Comparison of ENCODE assay signal across 9 cellular contexts in the genomic region with DNA sequence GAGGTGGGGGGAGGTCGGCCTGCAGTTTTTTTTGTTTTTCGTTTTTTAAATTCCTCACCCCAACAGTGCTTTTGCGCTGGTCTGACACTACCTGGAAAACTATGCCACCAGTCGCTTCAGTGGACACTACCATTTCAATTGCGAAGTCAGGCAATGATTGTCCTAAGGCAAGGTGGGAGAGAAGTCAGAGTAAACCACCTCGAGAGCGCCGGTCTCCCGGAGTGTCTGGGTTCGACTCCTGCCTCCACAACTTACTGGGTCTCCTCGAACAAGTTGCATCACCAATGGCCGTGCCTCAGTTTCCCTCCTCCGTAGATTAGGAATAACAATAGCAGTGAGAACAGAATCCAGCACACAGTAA. TPM values are rescaled to one million over a fixed set of nuclear protein-coding genes. Genes with fewer than 3 reads are reported as not detected.
DNase-seq lines count a peak whose midpoint lies in the region; ATAC-seq, FAIRE-seq and TF ChIP-seq lines count a peak whose summit lies in the region.
"Had no signal": no experiment of that assay in that cellular context is flagged by ENCODE, and none has a peak within 500 bp of the region (broad histone marks: within the 10 kb centered on the region; RNA-seq: fewer than 3 reads in every experiment).

No MANE protein-coding gene starts in this region.

- no peaks in the 10 kb centered on the region for H4K20me1 ChIP-seq in SK-N-SH (ENCODE audit: insufficient read depth)

- H3K9ac ChIP-seq in SK-N-SH: peak overlapping the region; percentile 47; the same call in 1 of the 2 replicates

- POLR2A ChIA-PET in SK-N-SH (lab: Yijun Ruan, JAX): interaction anchor here (0.6 to 0.9 kb wide), 2 partner anchors 107 to 416 kb away, joined by 4 to 5 read pairs; a partner anchor contains a TSS

- WGBS in SK-N-SH (ENCODE audit: low lambda C conversion rate): 80% methylated on average over 13 of the region's 13 CpGs
- 33% methylated on average over 7 of the region's 13 CpGs for WGBS in right lobe of liver (ENCODE audit: insufficient coverage, low coverage, low lambda C conversion rate, missing lambda C conversion rate)
- 31 to 42% methylated on average over 13 of the region's 13 CpGs for WGBS in testis, 2 donors

- H3K27ac ChIP-seq in SK-N-SH (ENCODE audit: low read depth in 2 of 2, low read length in 1 of 2) (no peak overlapping the region; a peak in 1 of 4 replicates), right lobe of liver (peak overlapping the region in 2 of 3 donors; percentile 39 to 46), testis (no peak overlapping the region)

- no peak for ATAC-seq in SK-N-SH treated with all-trans-retinoic acid at 6 μM for 48 hours
- no peak for ATAC-seq in right lobe of liver
- ATAC-seq in HG03469 (IDR thresholded peaks at IDR 0.05; ENCODE audit: unreplicated experiment): no peak
- no peak for ATAC-seq in HG03342 (IDR thresholded peaks at IDR 0.05; ENCODE audit: unreplicated experiment)

- no peak for TF ChIP-seq EP300 in SK-N-SH (IDR thresholded peaks at IDR 0.05; ENCODE audit: borderline replicate concordance in 1 of 2, low read depth in 1 of 2, low read length in 1 of 2)

- peak overlapping the region; percentile 98; the same call in 1 of the 2 replicates for H2AFZ ChIP-seq in SK-N-SH (ENCODE audit: low read depth)

- CTCF ChIA-PET in SK-N-SH (lab: Yijun Ruan, JAX): interaction anchor here (0.7 to 3.8 kb wide), 7 partner anchors 12 to 338 kb away, joined by 3 to 19 read pairs (median 6); no protein-coding TSS in a partner anchor

- no peaks in the 10 kb centered on the region; the same call in 1 of the 2 replicates for H3K9me3 ChIP-seq in SK-N-SH
- no peaks in the 10 kb centered on the region for H3K9me3 ChIP-seq in right lobe of liver
- no peaks in the 10 kb centered on the region for H3K9me3 ChIP-seq in testis

- intact Hi-C loops in right lobe of liver (cut with DNase I) (loop anchor here in 1 of 2 donors (10.0 kb wide), 1 partner anchor 295 kb away; no protein-coding TSS in a partner anchor), testis (cut with DNase I; ENCODE audit: low total_unique reads) (no loop called here)

- peak overlapping the region; percentile 68 to 72 for H3K4me3 ChIP-seq in SK-N-SH (ENCODE audit: low read depth in 2 of 2, low read length in 1 of 2)
- peak overlapping the region; percentile 83 for H3K4me3 ChIP-seq in bronchial epithelial cell (ENCODE audit: low read depth, low read length)
- peak overlapping the region; percentile 64 to 78 (median 64) for H3K4me3 ChIP-seq in right lobe of liver
- H3K4me3 ChIP-seq in testis: peak overlapping the region; percentile 63 to 71

- H3K79me2 ChIP-seq in SK-N-SH (ENCODE audit: insufficient read depth): no peaks in the 10 kb centered on the region

- no peak for FAIRE-seq in bronchial epithelial cell (lab: Jason Lieb, UNC)

- DNase-seq in SK-N-SH: no peak
- no peak for DNase-seq in bronchial epithelial cell (ENCODE audit: low read depth)
- DNase-seq in right lobe of liver: no peak
- DNase-seq in testis: no peak
- DNase-seq in NCI-H2107 (lab: John Stamatoyannopoulos, UW): no peak
- DNase-seq: OCI-M1 had no signal

- TF ChIP-seq RAD21 in SK-N-SH (IDR thresholded peaks at IDR 0.05; ENCODE audit: low read length): no peak

- H3K4me2 ChIP-seq in SK-N-SH: peak overlapping the region; percentile 90

- TF ChIP-seq CTCF in SK-N-SH (IDR thresholded peaks at IDR 0.05) (no peak), bronchial epithelial cell (IDR thresholded peaks at IDR 0.05; ENCODE audit: insufficient read depth, low read length, severe bottlenecking) (no peak), right lobe of liver (IDR thresholded peaks at IDR 0.05) (no peak), testis (IDR thresholded peaks at IDR 0.05) (no peak)

- no peaks in the 10 kb centered on the region for H3K9me2 ChIP-seq in SK-N-SH

- TF ChIP-seq POLR2A in right lobe of liver (IDR thresholded peaks at IDR 0.05): no peak
- TF ChIP-seq POLR2A in testis (IDR thresholded peaks at IDR 0.05): no peak

- H3K36me3 ChIP-seq in SK-N-SH (replicated peaks in 1 of 2; ENCODE audit: control insufficient read depth in 1 of 2, insufficient read depth in 2 of 2, low read length in 1 of 2) (no peaks in the 10 kb centered on the region), bronchial epithelial cell (ENCODE audit: control insufficient read depth, insufficient read depth, low read length) (no peaks in the 10 kb centered on the region), right lobe of liver (no peaks in the 10 kb centered on the region), testis (ENCODE audit: low read depth, missing control alignments) (no peaks in the 10 kb centered on the region)

- peaks cover 12% of the 10 kb centered on the region for H3F3A ChIP-seq in SK-N-SH (replicated peaks; ENCODE audit: insufficient read depth)

- H3K27me3 ChIP-seq in SK-N-SH (ENCODE audit: insufficient read depth) (no peaks in the 10 kb centered on the region), bronchial epithelial cell (ENCODE audit: control insufficient read depth, insufficient read depth, low read length) (no peaks in the 10 kb centered on the region), right lobe of liver (no peaks in the 10 kb centered on the region), testis (no peaks in the 10 kb centered on the region)

- H3K4me1 ChIP-seq in SK-N-SH (ENCODE audit: control insufficient read depth in 1 of 2, insufficient read depth in 2 of 2, low read depth in 1 of 2, low read length in 1 of 2) (peaks cover 0 to 26% of the 10 kb centered on the region in 2 experiments; a peak in 2 of 4 replicates), right lobe of liver (peaks cover 0 to 9% (median 0%) of the 10 kb centered on the region in 4 donors), testis (no peaks in the 10 kb centered on the region)

TF ChIP-seq in SK-N-SH, 30 proteins besides CTCF, POLR2A, EP300 and RAD21:
- no peak for TF ChIP-seq JUND (IDR thresholded peaks at IDR 0.05)
- no peak for TF ChIP-seq TAF1 (IDR thresholded peaks at IDR 0.05; ENCODE audit: borderline replicate concordance, low read depth, low read length)
- TF ChIP-seq TEAD4 (IDR thresholded peaks at IDR 0.05; ENCODE audit: borderline replicate concordance, insufficient read depth): no peak
- no peak for TF ChIP-seq GABPA (IDR thresholded peaks at IDR 0.05; ENCODE audit: low read depth)
- no peak for TF ChIP-seq MEF2A (IDR thresholded peaks at IDR 0.05; ENCODE audit: borderline replicate concordance, low read depth)
- TF ChIP-seq, protein P1, sequence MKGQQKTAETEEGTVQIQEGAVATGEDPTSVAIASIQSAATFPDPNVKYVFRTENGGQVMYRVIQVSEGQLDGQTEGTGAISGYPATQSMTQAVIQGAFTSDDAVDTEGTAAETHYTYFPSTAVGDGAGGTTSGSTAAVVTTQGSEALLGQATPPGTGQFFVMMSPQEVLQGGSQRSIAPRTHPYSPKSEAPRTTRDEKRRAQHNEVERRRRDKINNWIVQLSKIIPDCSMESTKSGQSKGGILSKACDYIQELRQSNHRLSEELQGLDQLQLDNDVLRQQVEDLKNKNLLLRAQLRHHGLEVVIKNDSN (IDR thresholded peaks at IDR 0.05; ENCODE audit: borderline replicate concordance, low read depth): no peak
- TF ChIP-seq NRF1 (IDR thresholded peaks at IDR 0.05; ENCODE audit: low read depth, low read length): no peak
- TF ChIP-seq SMC3 (IDR thresholded peaks at IDR 0.05; ENCODE audit: low read depth, low read length): no peak

TF ChIP-seq in SK-N-SH treated with all-trans-retinoic acid at 6 μM for 48 hours, 23 proteins besides CTCF, POLR2A, EP300 and RAD21:
- TF ChIP-seq ESRRG (CRISPR knock-in tag; IDR thresholded peaks at IDR 0.05): no peak
- TF ChIP-seq RARB (CRISPR knock-in tag; IDR thresholded peaks at IDR 0.05): no peak
- TF ChIP-seq GLIS3 (CRISPR knock-in tag; IDR thresholded peaks at IDR 0.05): no peak
- no peak for TF ChIP-seq PPARA (CRISPR knock-in tag; IDR thresholded peaks at IDR 0.05; ENCODE audit: borderline replicate concordance)
- TF ChIP-seq TCF4 (CRISPR knock-in tag; IDR thresholded peaks at IDR 0.05; ENCODE audit: borderline replicate concordance): no peak
- TF ChIP-seq TOX (CRISPR knock-in tag; IDR thresholded peaks at IDR 0.05; ENCODE audit: borderline replicate concordance): no peak
- TF ChIP-seq, protein P2, sequence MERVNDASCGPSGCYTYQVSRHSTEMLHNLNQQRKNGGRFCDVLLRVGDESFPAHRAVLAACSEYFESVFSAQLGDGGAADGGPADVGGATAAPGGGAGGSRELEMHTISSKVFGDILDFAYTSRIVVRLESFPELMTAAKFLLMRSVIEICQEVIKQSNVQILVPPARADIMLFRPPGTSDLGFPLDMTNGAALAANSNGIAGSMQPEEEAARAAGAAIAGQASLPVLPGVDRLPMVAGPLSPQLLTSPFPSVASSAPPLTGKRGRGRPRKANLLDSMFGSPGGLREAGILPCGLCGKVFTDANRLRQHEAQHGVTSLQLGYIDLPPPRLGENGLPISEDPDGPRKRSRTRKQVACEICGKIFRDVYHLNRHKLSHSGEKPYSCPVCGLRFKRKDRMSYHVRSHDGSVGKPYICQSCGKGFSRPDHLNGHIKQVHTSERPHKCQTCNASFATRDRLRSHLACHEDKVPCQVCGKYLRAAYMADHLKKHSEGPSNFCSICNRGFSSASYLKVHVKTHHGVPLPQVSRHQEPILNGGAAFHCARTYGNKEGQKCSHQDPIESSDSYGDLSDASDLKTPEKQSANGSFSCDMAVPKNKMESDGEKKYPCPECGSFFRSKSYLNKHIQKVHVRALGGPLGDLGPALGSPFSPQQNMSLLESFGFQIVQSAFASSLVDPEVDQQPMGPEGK (CRISPR knock-in tag; IDR thresholded peaks at IDR 0.05; ENCODE audit: borderline replicate concordance): no peak
- no peak for TF ChIP-seq OSR1 (CRISPR knock-in tag; IDR thresholded peaks at IDR 0.05)

RNA-seq across cellular contexts. Expression of a gene that starts 0.6 kb away (rescaled TPM):
- polyA plus RNA-seq in SK-N-SH (2012; rRNA removed) (2.6 and 4.4 TPM in 2 replicates), testis (ENCODE audit: insufficient read depth, low read depth, low replicate concordance) (6.4 TPM)
- 3.8 and 4.0 TPM in 2 replicates for polyA plus RNA-seq in SK-N-SH (2012; cell fraction: cytosol; rRNA removed)
- 2.8 and 4.4 TPM in 2 replicates for polyA plus RNA-seq in SK-N-SH (2012; cell fraction: nucleus; rRNA removed)
- total RNA-seq in bronchial epithelial cell (2.4 and 7.9 TPM in 2 replicates), right lobe of liver (1 to 10 TPM; 1.9 to 8.7 (median 7.4) TPM), testis (1 to 10 TPM; 2.7 to 3.4 TPM)

Comparison
In these comparisons a context has a peak if more than half of its experiments do, and no peak if none do; other contexts are left out.
1. H3K27ac ChIP-seq: peak in right lobe of liver (2 of 3); none in SK-N-SH (0 of 2) and testis (0 of 2).
2. Peak in every context shown above with its lines, with median percentiles within 50 percentile points of each other: H3K4me3 ChIP-seq.